ENCODE assay signal across 8 cellular contexts in genomic region chr18:46155652-46156051, GRCh38.
DNase-seq lines count a peak whose midpoint lies in the region; ATAC-seq and TF ChIP-seq lines count a peak whose summit lies in the region.

No MANE protein-coding gene starts in this region.

- peak; percentile 77 for DNase-seq in GM04504 (ENCODE audit: low read depth)
- peak; percentile 17 for DNase-seq in T1000 (lab: John Stamatoyannopoulos, UW)
- peak; percentile 46 for DNase-seq in epidermal melanocyte (ENCODE audit: insufficient read length, low spot score)
- DNase-seq in stimulated activated CD4-positive, alpha-beta T cell treated with anti-CD3 and anti-CD28 coated beads, Interleukin-4, amount 100 ng/mL, for 1 hour: peak; percentile 15
- no peak for DNase-seq in NK-92 treated with Interleukin-12 subunit alpha and Interleukin-12 subunit beta, amount 100 ng/mL, for 24 hours (lab: John Stamatoyannopoulos, UW)
- no peak for DNase-seq in SW480 (ENCODE audit: low spot score)
- no peak for DNase-seq in GM13976 (ENCODE audit: low spot score)

- in situ Hi-C loops in GM13976 (cut with MboI; ENCODE audit: low sequenced_read_pairs, unreplicated experiment): no loop called here

- ATAC-seq in GM18502 (IDR thresholded peaks at IDR 0.05; ENCODE audit: poor library complexity, unreplicated experiment): no peak

- TF ChIP-seq CTCF in GM13976 (IDR thresholded peaks at IDR 0.05; ENCODE audit: borderline replicate concordance, control extremely low read depth, extremely low read depth, insufficient read depth, missing control alignments): no peak

Comparison
In these comparisons a context has a peak if more than half of its experiments do, and no peak if none do; other contexts are left out.
1. DNase-seq: peak in GM04504 (single experiment), T1000 (single experiment), epidermal melanocyte (single experiment) and stimulated activated CD4-positive, alpha-beta T cell treated with anti-CD3 and anti-CD28 coated beads, Interleukin-4, amount 100 ng/mL, for 1 hour (single experiment); none in NK-92 treated with Interleukin-12 subunit alpha and Interleukin-12 subunit beta, amount 100 ng/mL, for 24 hours (single experiment), SW480 (single experiment) and GM13976 (single experiment).